8 cellular contexts compared by ENCODE assay signal in the genomic region with DNA sequence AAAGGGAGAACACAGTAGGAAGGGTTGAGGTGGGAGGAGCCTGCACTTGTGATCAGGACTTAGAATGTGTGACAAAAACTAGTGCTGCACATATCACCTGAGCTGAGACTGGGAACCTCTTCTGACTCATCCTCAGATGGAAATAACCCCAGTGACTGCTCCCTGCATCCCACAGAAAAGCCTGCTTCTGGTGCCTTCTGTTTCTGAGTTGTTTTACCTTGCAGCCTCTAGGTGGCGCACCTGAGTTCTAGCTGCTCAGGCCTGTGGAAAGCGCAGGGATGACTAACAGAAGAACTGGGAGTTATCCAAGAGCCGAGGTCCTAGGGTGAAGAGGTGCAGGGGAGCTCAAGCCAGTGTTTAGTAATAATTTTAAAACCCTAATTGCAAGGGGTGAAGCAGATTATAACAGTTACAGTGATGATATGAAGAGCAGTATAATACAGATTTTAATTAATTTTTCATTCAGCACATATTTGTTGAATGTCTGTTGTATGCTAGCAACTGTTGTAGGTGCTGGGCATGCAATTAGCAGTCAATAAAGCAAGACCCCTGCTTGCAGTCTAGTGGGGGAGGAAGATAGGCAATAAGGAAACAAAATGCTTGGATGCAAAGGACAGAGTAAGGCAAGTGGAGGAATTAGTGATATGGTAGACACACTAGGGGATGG.
DNase-seq lines count a peak whose midpoint lies in the region; ATAC-seq and TF ChIP-seq lines count a peak whose summit lies in the region.

No MANE protein-coding gene starts in this region.

- no peaks in the 10 kb centered on the region for H3K36me3 ChIP-seq in PC-9 (ENCODE audit: low read depth)
- H3K36me3 ChIP-seq in left ventricle myocardium inferior = no peaks in the 10 kb centered on the region

- H3K9me3 ChIP-seq in PC-9 (ENCODE audit: insufficient read depth, low read depth) (no peaks in the 10 kb centered on the region), left ventricle myocardium inferior (replicated peaks) (no peaks in the 10 kb centered on the region)

- CTCF ChIA-PET in PC-9 (lab: Charles Lee) = interaction anchor here (0.6 kb wide), 2 partner anchors 214 to 217 kb away, joined by 3 read pairs; no protein-coding TSS in a partner anchor

- no peak overlapping the region for H3K27ac Mint-ChIP-seq in activated naive CD8-positive, alpha-beta T cell treated with anti-CD3 and anti-CD28 coated beads, Interleukin-2, amount 50 U/mL, for 24 hours

- no peaks in the 10 kb centered on the region for H3K9me3 Mint-ChIP-seq in activated naive CD8-positive, alpha-beta T cell treated with anti-CD3 and anti-CD28 coated beads, Interleukin-2, amount 50 U/mL, for 24 hours

- DNase-seq in GM03348 (ENCODE audit: low spot score) (peak; percentile 86), PC-9 (peak; percentile 43 to 49), left ventricle myocardium inferior (peak; percentile 54), putamen (ENCODE audit: low spot score) (peak; percentile 75)
- DNase-seq in activated naive CD8-positive, alpha-beta T cell treated with anti-CD3 and anti-CD28 coated beads, Interleukin-2, amount 50 U/mL, for 24 hours = peak; percentile 57

- H3K27ac ChIP-seq in PC-9 = no peak overlapping the region
- H3K27ac ChIP-seq in left ventricle myocardium inferior (replicated peaks) = no peak overlapping the region

- no peak overlapping the region for H3K4me3 Mint-ChIP-seq in activated naive CD8-positive, alpha-beta T cell treated with anti-CD3 and anti-CD28 coated beads, Interleukin-2, amount 50 U/mL, for 24 hours

- no peaks in the 10 kb centered on the region for H3K9me2 ChIP-seq in PC-9 (ENCODE audit: insufficient read depth)

- no peaks in the 10 kb centered on the region for H3K4me1 ChIP-seq in PC-9 (replicated peaks; ENCODE audit: insufficient read depth)
- H3K4me1 ChIP-seq in left ventricle myocardium inferior = peaks cover 5% of the 10 kb centered on the region

- no peaks in the 10 kb centered on the region for H3K4me1 Mint-ChIP-seq in activated naive CD8-positive, alpha-beta T cell treated with anti-CD3 and anti-CD28 coated beads, Interleukin-2, amount 50 U/mL, for 24 hours

- no peaks in the 10 kb centered on the region for H3K36me3 Mint-ChIP-seq in activated naive CD8-positive, alpha-beta T cell treated with anti-CD3 and anti-CD28 coated beads, Interleukin-2, amount 50 U/mL, for 24 hours (ENCODE audit: low read depth)

- ATAC-seq in activated naive CD8-positive, alpha-beta T cell treated with anti-CD3 and anti-CD28 coated beads, Interleukin-2, amount 50 U/mL, for 24 hours = peak; percentile 56
- ATAC-seq in HG03135 (IDR thresholded peaks at IDR 0.05; ENCODE audit: unreplicated experiment) (no peak), HG03457 (IDR thresholded peaks at IDR 0.05; ENCODE audit: unreplicated experiment) (no peak)

- TF ChIP-seq CTCF in PC-9 (conservative IDR thresholded peaks at IDR 0.05) (peak; percentile 95), left ventricle myocardium inferior (IDR thresholded peaks at IDR 0.05; ENCODE audit: borderline replicate concordance) (peak; percentile 88)

- TF ChIP-seq EP300 in Ishikawa (IDR thresholded peaks at IDR 0.05; ENCODE audit: borderline replicate concordance) = no peak

- no peaks in the 10 kb centered on the region for H3F3A ChIP-seq in PC-9 (ENCODE audit: insufficient read depth, low read depth)

- no peaks in the 10 kb centered on the region for H4K20me1 ChIP-seq in PC-9 (ENCODE audit: insufficient read depth)

- H3K4me3 ChIP-seq in PC-9 = no peak overlapping the region
- no peak overlapping the region for H3K4me3 ChIP-seq in left ventricle myocardium inferior

- TF ChIP-seq RAD21 in Ishikawa (IDR thresholded peaks at IDR 0.05; ENCODE audit: low read depth) = peak; percentile 43

- H3K27me3 ChIP-seq in PC-9 (ENCODE audit: insufficient read depth, low read depth) = peaks cover 27% of the 10 kb centered on the region
- peaks cover 33% of the 10 kb centered on the region for H3K27me3 ChIP-seq in left ventricle myocardium inferior (ENCODE audit: low read depth)

- H3K4me2 ChIP-seq in PC-9 = no peak overlapping the region

- H2AFZ ChIP-seq in PC-9 = no peak overlapping the region

- intact Hi-C loops in PC-9 (cut with micrococcal nuclease; ENCODE audit: unreplicated experiment) (loop anchor here (5.0 kb wide), 1 partner anchor 152 kb away; no protein-coding TSS in a partner anchor), left ventricle myocardium inferior (cut with micrococcal nuclease) (loop anchor here (10.0 kb wide), 1 partner anchor 610 kb away; no protein-coding TSS in a partner anchor)

- no TSS peak for BruUV-seq in PC-9 (replicated peaks; lab: Mats Ljungman, UMichigan)

- H3K79me2 ChIP-seq in PC-9 (ENCODE audit: low read depth) = no peaks in the 10 kb centered on the region

- H3K27me3 Mint-ChIP-seq in activated naive CD8-positive, alpha-beta T cell treated with anti-CD3 and anti-CD28 coated beads, Interleukin-2, amount 50 U/mL, for 24 hours = peaks cover 5% of the 10 kb centered on the region

- POLR2A ChIA-PET in PC-9 (lab: Charles Lee; ENCODE audit: unreplicated experiment) = no interaction called here

TF ChIP-seq in Ishikawa, 13 proteins besides CTCF, POLR2A, EP300 and RAD21:
- TF ChIP-seq ZBTB7A (IDR thresholded peaks at IDR 0.05; ENCODE audit: low read depth) (no peak), TEAD4 (IDR thresholded peaks at IDR 0.05) (no peak), MAX (IDR thresholded peaks at IDR 0.05) (no peak), FOXM1 (IDR thresholded peaks at IDR 0.05; ENCODE audit: borderline replicate concordance, low read depth) (no peak), TCF12 (IDR thresholded peaks at IDR 0.05; ENCODE audit: low read depth) (no peak), TAF1 (IDR thresholded peaks at IDR 0.05; ENCODE audit: low read depth) (no peak), YY1 (IDR thresholded peaks at IDR 0.05; ENCODE audit: low read depth) (no peak), USF1 (IDR thresholded peaks at IDR 0.05) (no peak), NFIC (IDR thresholded peaks at IDR 0.05) (no peak), CREB1 (IDR thresholded peaks at IDR 0.05; ENCODE audit: low read depth) (no peak), CEBPB (IDR thresholded peaks at IDR 0.05) (no peak), EGR1 (IDR thresholded peaks at IDR 0.05) (no peak)
- TF ChIP-seq, protein P1, sequence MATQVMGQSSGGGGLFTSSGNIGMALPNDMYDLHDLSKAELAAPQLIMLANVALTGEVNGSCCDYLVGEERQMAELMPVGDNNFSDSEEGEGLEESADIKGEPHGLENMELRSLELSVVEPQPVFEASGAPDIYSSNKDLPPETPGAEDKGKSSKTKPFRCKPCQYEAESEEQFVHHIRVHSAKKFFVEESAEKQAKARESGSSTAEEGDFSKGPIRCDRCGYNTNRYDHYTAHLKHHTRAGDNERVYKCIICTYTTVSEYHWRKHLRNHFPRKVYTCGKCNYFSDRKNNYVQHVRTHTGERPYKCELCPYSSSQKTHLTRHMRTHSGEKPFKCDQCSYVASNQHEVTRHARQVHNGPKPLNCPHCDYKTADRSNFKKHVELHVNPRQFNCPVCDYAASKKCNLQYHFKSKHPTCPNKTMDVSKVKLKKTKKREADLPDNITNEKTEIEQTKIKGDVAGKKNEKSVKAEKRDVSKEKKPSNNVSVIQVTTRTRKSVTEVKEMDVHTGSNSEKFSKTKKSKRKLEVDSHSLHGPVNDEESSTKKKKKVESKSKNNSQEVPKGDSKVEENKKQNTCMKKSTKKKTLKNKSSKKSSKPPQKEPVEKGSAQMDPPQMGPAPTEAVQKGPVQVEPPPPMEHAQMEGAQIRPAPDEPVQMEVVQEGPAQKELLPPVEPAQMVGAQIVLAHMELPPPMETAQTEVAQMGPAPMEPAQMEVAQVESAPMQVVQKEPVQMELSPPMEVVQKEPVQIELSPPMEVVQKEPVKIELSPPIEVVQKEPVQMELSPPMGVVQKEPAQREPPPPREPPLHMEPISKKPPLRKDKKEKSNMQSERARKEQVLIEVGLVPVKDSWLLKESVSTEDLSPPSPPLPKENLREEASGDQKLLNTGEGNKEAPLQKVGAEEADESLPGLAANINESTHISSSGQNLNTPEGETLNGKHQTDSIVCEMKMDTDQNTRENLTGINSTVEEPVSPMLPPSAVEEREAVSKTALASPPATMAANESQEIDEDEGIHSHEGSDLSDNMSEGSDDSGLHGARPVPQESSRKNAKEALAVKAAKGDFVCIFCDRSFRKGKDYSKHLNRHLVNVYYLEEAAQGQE (IDR thresholded peaks at IDR 0.05; ENCODE audit: low read depth) = no peak
